ENCODE assay signal across 8 cellular contexts in genomic region chr12:121536058-121536928, GRCh38. TPM values are rescaled to one million over a fixed set of nuclear protein-coding genes. Genes with fewer than 3 reads are reported as not detected.
A peak's percentile ranks its signal among the peaks of the same experiment; 100 is the strongest.
DNase-seq lines count a peak whose midpoint lies in the region; ATAC-seq and TF ChIP-seq lines count a peak whose summit lies in the region.

No MANE protein-coding gene starts in this region.

- POLR2A ChIA-PET in CD4-positive, alpha-beta T cell (lab: Charles Lee): interaction anchor here (0.5 to 2.3 kb wide), 14 partner anchors 14 to 266 kb away, joined by 3 to 16 read pairs (median 5); partner anchors contain the start of genes ORAI1, RHOF and RNF34

- no peak for TF ChIP-seq POLR2A in esophagus muscularis mucosa (IDR thresholded peaks at IDR 0.05; ENCODE audit: low read depth)

- peak overlapping the region; percentile 21 for H3K9ac ChIP-seq in muscle layer of colon (ENCODE audit: low read length)

- H3K27ac ChIP-seq in CD4-positive, alpha-beta T cell (ENCODE audit: low read depth, low read length): peak overlapping the region; percentile 67
- H3K27ac ChIP-seq in esophagus muscularis mucosa (replicated peaks in 1 of 4): peak overlapping the region; percentile 85 to 97 (median 92)
- H3K27ac ChIP-seq in muscle layer of colon (ENCODE audit: low read depth, low read length): peak overlapping the region; percentile 86

- H3K4me3 Mint-ChIP-seq in CD4-positive, alpha-beta T cell: peak overlapping the region; percentile 94
- peak overlapping the region; percentile 69 to 77 for H3K4me3 Mint-ChIP-seq in stimulated activated naive CD8-positive, alpha-beta T cell treated with anti-CD3 and anti-CD28 coated beads, Interleukin-15, amount 100 ng/mL, for 72 hours

- ATAC-seq in CD4-positive, alpha-beta T cell (ENCODE audit: poor library complexity): peak; percentile 61
- ATAC-seq in GM19351 (IDR thresholded peaks at IDR 0.05; ENCODE audit: unreplicated experiment) (peak; percentile 47), HG03442 (IDR thresholded peaks at IDR 0.05; ENCODE audit: unreplicated experiment) (peak; percentile 51)
- ATAC-seq in stimulated activated naive CD8-positive, alpha-beta T cell treated with anti-CD3 and anti-CD28 coated beads, Interleukin-15, amount 100 ng/mL, for 72 hours: peak; percentile 73

- no peaks in the 10 kb centered on the region for H3K9me3 ChIP-seq in CD4-positive, alpha-beta T cell (ENCODE audit: control insufficient read depth, low read length)
- H3K9me3 ChIP-seq in esophagus muscularis mucosa (no peaks in the 10 kb centered on the region), muscle layer of colon (ENCODE audit: low read length) (no peaks in the 10 kb centered on the region)

- peak overlapping the region; percentile 93 for H3K27ac Mint-ChIP-seq in CD4-positive, alpha-beta T cell
- H3K27ac Mint-ChIP-seq in stimulated activated naive CD8-positive, alpha-beta T cell treated with anti-CD3 and anti-CD28 coated beads, Interleukin-15, amount 100 ng/mL, for 72 hours: peak overlapping the region; percentile 64 to 65

- no peak for TF ChIP-seq EP300 in esophagus muscularis mucosa (IDR thresholded peaks at IDR 0.05)

- DNase-seq in CD4-positive, alpha-beta T cell: peak; percentile 37 to 78 (median 52)
- DNase-seq in NOMO-1 treated with dmso at 0.1 percent for 144 hours (lab: John Stamatoyannopoulos, UW; ENCODE audit: unreplicated experiment) (peak; percentile 79), activated T-cell treated with anti-CD3 and anti-CD28 coated beads for 48 hours (ENCODE audit: low read depth) (peak; percentile 51), esophagus muscularis mucosa (ENCODE audit: extremely low spot score) (peak; percentile 95)
- peak; percentile 77 to 80 for DNase-seq in stimulated activated naive CD8-positive, alpha-beta T cell treated with anti-CD3 and anti-CD28 coated beads, Interleukin-15, amount 100 ng/mL, for 72 hours

- H3K4me1 ChIP-seq in esophagus muscularis mucosa (peaks cover 47 to 57% (median 52%) of the 10 kb centered on the region in 4 donors), muscle layer of colon (ENCODE audit: insufficient read depth, low read length) (peaks cover 21% of the 10 kb centered on the region)

- no peaks in the 10 kb centered on the region for H3K27me3 ChIP-seq in CD4-positive, alpha-beta T cell (ENCODE audit: control insufficient read depth, insufficient read depth, low read length)
- H3K27me3 ChIP-seq in esophagus muscularis mucosa (no peaks in the 10 kb centered on the region), muscle layer of colon (ENCODE audit: control insufficient read depth in 1 of 2, insufficient read depth in 2 of 2, low read length in 2 of 2) (no peaks in the 10 kb centered on the region)

- peaks cover 0 to 22% (median 12%) of the 10 kb centered on the region in 4 donors for H3K36me3 ChIP-seq in esophagus muscularis mucosa
- no peaks in the 10 kb centered on the region for H3K36me3 ChIP-seq in muscle layer of colon (ENCODE audit: insufficient read depth, low read length)

- H3K27me3 Mint-ChIP-seq in CD4-positive, alpha-beta T cell: no peaks in the 10 kb centered on the region
- H3K27me3 Mint-ChIP-seq in stimulated activated naive CD8-positive, alpha-beta T cell treated with anti-CD3 and anti-CD28 coated beads, Interleukin-15, amount 100 ng/mL, for 72 hours: no peaks in the 10 kb centered on the region

- peaks cover 52% of the 10 kb centered on the region for H3K4me1 Mint-ChIP-seq in CD4-positive, alpha-beta T cell (ENCODE audit: low read depth)
- peaks cover 70% of the 10 kb centered on the region for H3K4me1 Mint-ChIP-seq in stimulated activated naive CD8-positive, alpha-beta T cell treated with anti-CD3 and anti-CD28 coated beads, Interleukin-15, amount 100 ng/mL, for 72 hours

- no peaks in the 10 kb centered on the region for H3K9me3 Mint-ChIP-seq in CD4-positive, alpha-beta T cell
- no peaks in the 10 kb centered on the region for H3K9me3 Mint-ChIP-seq in stimulated activated naive CD8-positive, alpha-beta T cell treated with anti-CD3 and anti-CD28 coated beads, Interleukin-15, amount 100 ng/mL, for 72 hours

- H3K4me3 ChIP-seq in esophagus muscularis mucosa (peak overlapping the region; percentile 65 to 90 (median 77)), muscle layer of colon (ENCODE audit: low read depth in 1 of 2, low read length in 2 of 2) (peak overlapping the region; percentile 52 to 60)

- peaks cover 32% of the 10 kb centered on the region for H3K36me3 Mint-ChIP-seq in CD4-positive, alpha-beta T cell (ENCODE audit: low read depth)

- TF ChIP-seq CTCF in CD4-positive, alpha-beta T cell (IDR thresholded peaks at IDR 0.05): no peak
- no peak for TF ChIP-seq CTCF in esophagus muscularis mucosa (IDR thresholded peaks at IDR 0.05)

- intact Hi-C loops in CD4-positive, alpha-beta T cell (cut with DNase I, micrococcal nuclease): loop anchor here in 1 of 2 experiments (1.0 to 10.0 kb wide), 4 partner anchors 35 to 249 kb away; partner anchors contain the start of gene ORAI1
- intact Hi-C loops in esophagus muscularis mucosa (cut with DNase I): loop anchor here (5.0 kb wide), 1 partner anchor 36 kb away; no protein-coding TSS in a partner anchor

- 7% methylated on average over 18 of the region's 38 CpGs for WGBS in esophagus muscularis mucosa

- CTCF ChIA-PET in CD4-positive, alpha-beta T cell (lab: Charles Lee): interaction anchor here (0.6 to 1.6 kb wide), 6 partner anchors 16 to 121 kb away, joined by 3 to 7 read pairs (median 4); partner anchors contain the start of gene ORAI1

RNA-seq across cellular contexts. Expression of gene KDM2B, which starts 44.5 kb away (rescaled TPM):
- total RNA-seq in CD4-positive, alpha-beta T cell: 10 to 100 TPM; 60.4 to 62.6 TPM
- 10 to 100 TPM; 13.6 to 23.5 (median 20.0) TPM for total RNA-seq in esophagus muscularis mucosa

Comparison
In these comparisons a context has a peak if more than half of its experiments do, and no peak if none do; other contexts are left out.
1. Peak in every context shown above with its lines: DNase-seq, ATAC-seq, H3K4me3 ChIP-seq and H3K27ac ChIP-seq.